In genomic region chr18:79912994-79913831, GRCh38 we compare ENCODE assay signal across 1 cellular context.
TF ChIP-seq lines count a peak whose summit lies in the region.

No MANE protein-coding gene starts in this region.

TF ChIP-seq in H1, 55 proteins besides CTCF, POLR2A, EP300 and RAD21:
- TF ChIP-seq ATF3 (IDR thresholded peaks at IDR 0.05; ENCODE audit: insufficient read depth, low read depth, low read length) (no peak), NRF1 (IDR thresholded peaks at IDR 0.05; ENCODE audit: low read depth, low read length) (no peak), NANOG (IDR thresholded peaks at IDR 0.05; ENCODE audit: insufficient read depth, low read depth, low read length, poor library complexity, severe bottlenecking) (no peak), ASH2L (IDR thresholded peaks at IDR 0.05; ENCODE audit: low read length) (no peak), BRCA1 (IDR thresholded peaks at IDR 0.05; ENCODE audit: low read depth, low read length) (no peak), HDAC6 (IDR thresholded peaks at IDR 0.05; ENCODE audit: low read depth, low read length) (no peak), PHF8 (conservative IDR thresholded peaks at IDR 0.05; ENCODE audit: low read depth, low read length) (no peak), CHD1 (IDR thresholded peaks at IDR 0.05; ENCODE audit: low read depth, low read length) (no peak), CBX8 (IDR thresholded peaks at IDR 0.05; ENCODE audit: borderline replicate concordance, low read depth, low read length) (no peak), ATF2 (IDR thresholded peaks at IDR 0.05; ENCODE audit: low read length) (no peak), SP2 (IDR thresholded peaks at IDR 0.05; ENCODE audit: low read length) (no peak)
